Comparison of ENCODE assay signal across 10 cellular contexts in genomic region chr10:103472005-103472404, GRCh38. TPM values are rescaled to one million over a fixed set of nuclear protein-coding genes. Genes with fewer than 3 reads are reported as not detected.
DNase-seq lines count a peak whose midpoint lies in the region; ATAC-seq, FAIRE-seq and TF ChIP-seq lines count a peak whose summit lies in the region.
"Had no signal": no experiment of that assay in that cellular context is flagged by ENCODE, and none has a peak within 500 bp of the region (broad histone marks: within the 10 kb centered on the region; RNA-seq: fewer than 3 reads in every experiment).

No MANE protein-coding gene starts in this region.

- H3K36me3 ChIP-seq in SU-DHL-6 (ENCODE audit: low read length), result no peaks in the 10 kb centered on the region
- no peaks in the 10 kb centered on the region for H3K36me3 ChIP-seq in osteoblast (ENCODE audit: insufficient read depth, low read length)
- H3K36me3 ChIP-seq: adrenal gland, SJSA1 had no signal

- TF ChIP-seq POLR2A in GM18526 (IDR thresholded peaks at IDR 0.05; ENCODE audit: extremely low read depth, insufficient read length), result peak; percentile 46

- peak overlapping the region; percentile 73 for H2AFZ ChIP-seq in SU-DHL-6 (ENCODE audit: low read depth, low read length, severe bottlenecking)
- H2AFZ ChIP-seq in osteoblast (ENCODE audit: low read length), result no peak overlapping the region

- no peak for FAIRE-seq in D721Med (lab: Jason Lieb, UNC)

- H3K4me1 ChIP-seq in osteoblast (ENCODE audit: insufficient read depth, low read length), result no peaks in the 10 kb centered on the region
- H3K4me1 ChIP-seq: adrenal gland, foreskin keratinocyte had no signal

- H3K9me3 ChIP-seq in SU-DHL-6 (ENCODE audit: insufficient read depth, low read length) (no peaks in the 10 kb centered on the region), osteoblast (ENCODE audit: low read depth, low read length) (no peaks in the 10 kb centered on the region)
- H3K9me3 ChIP-seq: adrenal gland, SJSA1 had no signal

- H3K79me2 ChIP-seq in SU-DHL-6 (ENCODE audit: insufficient read depth, low read length), result no peaks in the 10 kb centered on the region
- no peaks in the 10 kb centered on the region for H3K79me2 ChIP-seq in osteoblast (ENCODE audit: insufficient read depth, low read length)

- H4K20me1 ChIP-seq in SU-DHL-6 (ENCODE audit: low read depth, low read length) (no peaks in the 10 kb centered on the region), osteoblast (ENCODE audit: insufficient read depth, low read length) (no peaks in the 10 kb centered on the region)

- H3K4me2 ChIP-seq in SU-DHL-6 (ENCODE audit: low read depth, low read length, poor library complexity, severe bottlenecking), result peak overlapping the region; percentile 61
- no peak overlapping the region for H3K4me2 ChIP-seq in osteoblast (ENCODE audit: insufficient read depth, low read length)

- H3K27ac ChIP-seq in SU-DHL-6 (ENCODE audit: low read depth, low read length) (peak overlapping the region; percentile 61), osteoblast (ENCODE audit: low read depth, low read length) (no peak overlapping the region)
- H3K27ac ChIP-seq: foreskin keratinocyte, SJSA1 had no signal

- TF ChIP-seq CTCF in SU-DHL-6 (IDR thresholded peaks at IDR 0.05; ENCODE audit: insufficient read depth, low read length, poor library complexity, severe bottlenecking), result no peak
- no peak for TF ChIP-seq CTCF in osteoblast (IDR thresholded peaks at IDR 0.05; ENCODE audit: extremely low read depth, low read depth, low read length)
- TF ChIP-seq CTCF in D721Med (IDR thresholded peaks at IDR 0.05; ENCODE audit: insufficient read depth, missing control alignments), result no peak

- peak; percentile 31 for ATAC-seq in HG02642 (IDR thresholded peaks at IDR 0.05; ENCODE audit: poor library complexity, unreplicated experiment)

- no peaks in the 10 kb centered on the region for H3K27me3 ChIP-seq in SU-DHL-6 (ENCODE audit: low read length)
- H3K27me3 ChIP-seq in osteoblast (ENCODE audit: insufficient read depth, low read length), result no peaks in the 10 kb centered on the region
- H3K27me3 ChIP-seq: adrenal gland, SJSA1 had no signal

- DNase-seq in osteoblast (ENCODE audit: insufficient read length, low spot score, missing footprints), result peak; percentile 1
- no peak for DNase-seq in NCI-H748 treated with DMSO at 0.1 percent for 48 hours (lab: John Stamatoyannopoulos, UW)
- DNase-seq in DMS79 (lab: John Stamatoyannopoulos, UW), result no peak
- no peak for DNase-seq in D721Med (ENCODE audit: insufficient read length, low spot score)
- DNase-seq: adrenal gland, foreskin keratinocyte had no signal

- H3K4me3 ChIP-seq in SU-DHL-6 (ENCODE audit: insufficient read depth, low read length, poor library complexity, severe bottlenecking), result peak overlapping the region; percentile 25
- no peak overlapping the region for H3K4me3 ChIP-seq in osteoblast (ENCODE audit: insufficient read depth, low read length)
- H3K4me3 ChIP-seq: adrenal gland, SJSA1 had no signal

- H3F3A ChIP-seq in SU-DHL-6 (ENCODE audit: insufficient read depth), result peaks cover 19% of the 10 kb centered on the region

- peak overlapping the region; percentile 47 for H3K9ac ChIP-seq in SU-DHL-6 (ENCODE audit: low read length)

- H3K9me2 ChIP-seq in SU-DHL-6 (replicated peaks; ENCODE audit: insufficient read depth, low read length), result no peaks in the 10 kb centered on the region

RNA-seq across cellular contexts. Expression of gene CALHM3, which starts 7.0 kb away (rescaled TPM):
- total RNA-seq in osteoblast, result not detected in 2 replicates
- total RNA-seq: adrenal gland, foreskin keratinocyte, SJSA1 had no signal

RNA-seq across cellular contexts. Expression of gene CALHM1, which starts 13.3 kb away (rescaled TPM):
- not detected in 2 replicates for total RNA-seq in osteoblast
- total RNA-seq: adrenal gland, foreskin keratinocyte, SJSA1 had no signal

RNA-seq across cellular contexts. Expression of gene CALHM2, which starts 19.8 kb away (rescaled TPM):
- total RNA-seq in osteoblast, result 54.6 and 56.3 TPM in 2 replicates
- total RNA-seq: SJSA1 had no signal

RNA-seq across cellular contexts. Expression of gene NEURL1, which starts 21.5 kb away (rescaled TPM):
- under 0.01 TPM in 1 of 2 replicates, not detected in the other for total RNA-seq in osteoblast
- total RNA-seq: SJSA1 had no signal
